Comparison of ENCODE assay signal across 22 cellular contexts in the genomic region with DNA sequence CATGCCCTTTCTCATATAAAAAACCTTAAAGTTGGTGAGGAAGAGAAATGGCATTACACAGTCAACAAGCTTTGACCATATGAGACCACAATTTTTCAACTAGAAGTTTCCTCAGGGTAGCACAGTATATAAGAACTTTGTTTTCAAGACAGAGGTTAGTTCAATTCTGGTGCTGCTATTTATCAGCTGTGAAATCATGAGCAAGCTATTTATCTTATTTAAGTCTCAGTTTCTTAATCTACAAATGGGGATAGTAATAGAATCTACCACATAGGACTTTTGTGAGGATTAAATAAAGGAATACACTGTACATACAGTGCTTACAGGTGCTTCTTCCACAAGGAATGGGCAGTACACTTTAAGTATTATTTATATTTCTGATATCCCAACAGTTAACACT.
"Had no signal": no experiment of that assay in that cellular context is flagged by ENCODE, and none has a peak within 500 bp of the region (broad histone marks: within the 10 kb centered on the region; RNA-seq: fewer than 3 reads in every experiment).

No MANE protein-coding gene starts in this region.

- H3K27me3 Mint-ChIP-seq: activated naive CD8-positive, alpha-beta T cell; activated T-helper 17 cell treated with anti-CD3 and anti-CD28 coated beads, Interleukin-2, amount 50 U/mL, for 72 hours; naive thymus-derived CD8-positive, alpha-beta T cell had no signal

- H3K4me3 Mint-ChIP-seq: activated CD8-positive, alpha-beta T cell treated with anti-CD3 and anti-CD28 coated beads, Interleukin-2, amount 10 ng/mL, durations not matched to agents 7 days and 5 days; activated naive CD8-positive, alpha-beta T cell; activated T-helper 17 cell treated with anti-CD3 and anti-CD28 coated beads, Interleukin-2, amount 50 U/mL, for 72 hours; mesothelial cell of epicardium; naive thymus-derived CD8-positive, alpha-beta T cell had no signal

- H3K36me3 Mint-ChIP-seq: mesothelial cell of epicardium had no signal

- FAIRE-seq: endothelial cell of umbilical vein, keratinocyte, TTC549 had no signal

- H3K9me3 ChIP-seq: adrenal gland, thyroid gland had no signal

- H3K27me3 ChIP-seq: adrenal gland, thyroid gland had no signal

- ATAC-seq: activated CD8-positive, alpha-beta T cell treated with anti-CD3 and anti-CD28 coated beads, Interleukin-2, amount 10 ng/mL, durations not matched to agents 7 days and 5 days; activated T-helper 17 cell treated with anti-CD3 and anti-CD28 coated beads, Interleukin-2, amount 50 U/mL, for 72 hours; esophagus mucosa; left lobe of liver; naive thymus-derived CD8-positive, alpha-beta T cell had no signal

- H3K4me3 ChIP-seq: adrenal gland, lung, thyroid gland had no signal

- H3K9me3 Mint-ChIP-seq: activated T-helper 17 cell treated with anti-CD3 and anti-CD28 coated beads, Interleukin-2, amount 50 U/mL, for 72 hours; mesothelial cell of epicardium; naive thymus-derived CD8-positive, alpha-beta T cell had no signal

- H3K27ac ChIP-seq: adrenal gland, thyroid gland had no signal

- DNase-seq: activated CD4-positive, alpha-beta T cell treated with anti-CD3 and anti-CD28 coated beads for 1 hour; activated CD4-positive, alpha-beta T cell treated with anti-CD3 and anti-CD28 coated beads, Interleukin-2, amount 50 U/mL, for 1 hour; activated CD8-positive, alpha-beta T cell treated with anti-CD3 and anti-CD28 coated beads, Interleukin-2, amount 10 ng/mL, durations not matched to agents 7 days and 5 days; adrenal gland; dermis blood vessel endothelial cell; effector memory CD4-positive, alpha-beta T cell; head of caudate nucleus; naive thymus-derived CD8-positive, alpha-beta T cell; retina; stimulated activated CD4-positive, alpha-beta T cell treated with anti-CD3 and anti-CD28 coated beads, Interleukin-4, amount 100 ng/mL, for 24 hours; stimulated activated naive CD4-positive, alpha-beta T cell treated with Interleukin-2 at 50 U/mL for 16 hours; T-helper 1 cell; thyroid gland had no signal

- H3K36me3 ChIP-seq: adrenal gland, thyroid gland had no signal

- H3K27ac Mint-ChIP-seq: activated CD8-positive, alpha-beta T cell treated with anti-CD3 and anti-CD28 coated beads, Interleukin-2, amount 10 ng/mL, durations not matched to agents 7 days and 5 days; activated naive CD8-positive, alpha-beta T cell; activated T-helper 17 cell treated with anti-CD3 and anti-CD28 coated beads, Interleukin-2, amount 50 U/mL, for 72 hours; mesothelial cell of epicardium; naive thymus-derived CD8-positive, alpha-beta T cell had no signal
